In genomic region chr18:48363167-48363566, GRCh38 we compare ENCODE assay signal across 20 cellular contexts. TPM values are rescaled to one million over a fixed set of nuclear protein-coding genes. Genes with fewer than 3 reads are reported as not detected.
A peak's percentile ranks its signal among the peaks of the same experiment; 100 is the strongest.
DNase-seq lines count a peak whose midpoint lies in the region; ATAC-seq, FAIRE-seq and TF ChIP-seq lines count a peak whose summit lies in the region.
"Had no signal": no experiment of that assay in that cellular context is flagged by ENCODE, and none has a peak within 500 bp of the region (broad histone marks: within the 10 kb centered on the region; RNA-seq: fewer than 3 reads in every experiment).

No MANE protein-coding gene starts in this region.

- peak overlapping the region; percentile 87 for H3K27ac Mint-ChIP-seq in mesothelial cell of epicardium
- peak overlapping the region; percentile 65 for H3K27ac Mint-ChIP-seq in type B pancreatic cell
- H3K27ac Mint-ChIP-seq: CD14-positive monocyte; CD8-positive, alpha-beta memory T cell had no signal

- peaks cover 12% of the 10 kb centered on the region for H3K9me3 Mint-ChIP-seq in mesothelial cell of epicardium
- peaks cover 4% of the 10 kb centered on the region for H3K9me3 Mint-ChIP-seq in type B pancreatic cell

- H3K27me3 ChIP-seq in right atrium auricular region (no peaks in the 10 kb centered on the region), MG63 (no peaks in the 10 kb centered on the region)
- H3K27me3 ChIP-seq: BLaER1 had no signal

- TF ChIP-seq CTCF in right atrium auricular region (IDR thresholded peaks at IDR 0.05), result no peak
- TF ChIP-seq CTCF in mesothelial cell of epicardium (IDR thresholded peaks at IDR 0.05; ENCODE audit: unreplicated experiment), result no peak
- TF ChIP-seq CTCF in type B pancreatic cell (conservative IDR thresholded peaks at IDR 0.05), result no peak

- H3K36me3 Mint-ChIP-seq in mesothelial cell of epicardium, result no peaks in the 10 kb centered on the region
- peaks cover 3% of the 10 kb centered on the region for H3K36me3 Mint-ChIP-seq in type B pancreatic cell
- H3K36me3 Mint-ChIP-seq: CD14-positive monocyte had no signal

- no peak overlapping the region for H3K4me3 Mint-ChIP-seq in mesothelial cell of epicardium
- H3K4me3 Mint-ChIP-seq in type B pancreatic cell, result peak overlapping the region; percentile 51
- H3K4me3 Mint-ChIP-seq: CD14-positive monocyte; CD8-positive, alpha-beta memory T cell had no signal

- no peaks in the 10 kb centered on the region for H3K27me3 Mint-ChIP-seq in mesothelial cell of epicardium (ENCODE audit: low read depth)
- H3K27me3 Mint-ChIP-seq in type B pancreatic cell, result no peaks in the 10 kb centered on the region

- no peak overlapping the region for H3K27ac ChIP-seq in right atrium auricular region
- H3K27ac ChIP-seq: BLaER1, GM23248 had no signal

- H3K9me3 ChIP-seq in right atrium auricular region (peaks cover 0 to 4% of the 10 kb centered on the region in 2 donors), MG63 (peaks cover 4% of the 10 kb centered on the region; the same call in 1 of the 2 replicates)
- H3K9me3 ChIP-seq: HAP-1 had no signal

- H3K36me3 ChIP-seq in right atrium auricular region (no peaks in the 10 kb centered on the region), MG63 (no peaks in the 10 kb centered on the region)
- H3K36me3 ChIP-seq: BLaER1, HAP-1 had no signal

- FAIRE-seq in GM19239 (lab: Jason Lieb, UNC), result no peak
- FAIRE-seq: GM12878 had no signal

- H3K4me3 ChIP-seq in right atrium auricular region, result no peak overlapping the region
- no peak overlapping the region for H3K4me3 ChIP-seq in MG63
- H3K4me3 ChIP-seq: BLaER1, GM12878, GM23248, HAP-1 had no signal

- no peaks in the 10 kb centered on the region for H3K4me1 ChIP-seq in right atrium auricular region
- H3K4me1 ChIP-seq: BLaER1, HAP-1 had no signal

- H3K4me1 Mint-ChIP-seq in mesothelial cell of epicardium (peaks cover 21% of the 10 kb centered on the region), type B pancreatic cell (ENCODE audit: unreplicated experiment) (peaks cover 29% of the 10 kb centered on the region)
- H3K4me1 Mint-ChIP-seq: CD14-positive monocyte; CD8-positive, alpha-beta memory T cell had no signal

- ATAC-seq in Right ventricle myocardium inferior, result no peak
- ATAC-seq in GM18517 (IDR thresholded peaks at IDR 0.05; ENCODE audit: unreplicated experiment), result no peak
- ATAC-seq: GM12878 had no signal

- DNase-seq in right atrium auricular region (ENCODE audit: low spot score) (peak; percentile 51), Right ventricle myocardium inferior (ENCODE audit: missing footprints) (no peak), mesothelial cell of epicardium (ENCODE audit: low spot score in 2 of 2, unreplicated experiment in 2 of 2) (no peak), type B pancreatic cell (ENCODE audit: extremely low spot score, unreplicated experiment) (peak; percentile 13), GM19239 (ENCODE audit: insufficient read length, low spot score) (no peak), MG63 (no peak)
- DNase-seq: 8988T; CD8-positive, alpha-beta memory T cell; COR-L47; DMS 273 treated with DMSO at 0.1 percent for 48 hours; DMS53; DND-41; EL; GM23248 had no signal

- intact Hi-C loops in Right ventricle myocardium inferior (cut with DNase I), result no loop called here

RNA-seq across cellular contexts. Expression of gene ZBTB7C, which starts 46.0 kb away (rescaled TPM):
- total RNA-seq in right atrium auricular region, result 1 to 10 TPM; 1.8 to 7.7 TPM
- total RNA-seq in Right ventricle myocardium inferior, result 3.2 TPM
- total RNA-seq in mesothelial cell of epicardium, result 7.0 to 9.1 TPM (median 7.4 TPM) in 3 replicates
- total RNA-seq in type B pancreatic cell (ENCODE audit: low replicate concordance), result 13.0 and 40.9 TPM in 2 replicates
- total RNA-seq in MG63 (2014; rRNA removed; shearing (Covaris generic); ENCODE audit: low replicate concordance), result 0.10 TPM in 2 replicates
- total RNA-seq: G401, GM23248 had no signal

Comparison
In these comparisons a context has a peak if more than half of its experiments do, and no peak if none do; other contexts are left out.
1. DNase-seq: peak in right atrium auricular region (single experiment) and type B pancreatic cell (single experiment); none in Right ventricle myocardium inferior (single experiment), mesothelial cell of epicardium (0 of 2), GM19239 (single experiment) and MG63 (single experiment).